Comparison of ENCODE assay signal across 19 cellular contexts in the genomic region with DNA sequence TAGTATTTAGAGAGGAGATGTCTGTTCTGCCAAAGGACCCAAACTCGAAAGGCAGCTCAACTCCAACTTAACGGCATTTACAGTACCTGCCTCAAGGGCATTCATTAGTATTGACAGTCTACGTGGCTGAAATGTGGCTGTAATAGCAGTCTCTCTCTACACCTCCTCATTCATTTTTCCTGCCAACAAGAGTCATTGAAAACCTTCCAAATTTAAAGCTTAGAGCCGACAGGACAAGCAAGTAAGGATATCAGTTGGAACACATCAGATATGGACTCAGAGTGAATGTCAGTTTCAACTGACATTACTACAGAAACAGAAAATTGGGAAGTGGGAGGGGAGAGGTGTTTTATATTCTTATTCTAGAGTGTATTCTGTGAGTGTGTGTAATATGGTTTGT.
"Had no signal": no experiment of that assay in that cellular context is flagged by ENCODE, and none has a peak within 500 bp of the region (broad histone marks: within the 10 kb centered on the region; RNA-seq: fewer than 3 reads in every experiment).

No MANE protein-coding gene starts in this region.

- H3K27me3 ChIP-seq: dorsolateral prefrontal cortex, gastrocnemius medialis, heart right ventricle, right lobe of liver, tibial nerve had no signal

- ATAC-seq: esophagus mucosa; gastrocnemius medialis; heart right ventricle; right lobe of liver; stimulated activated memory B cell treated with anti-CD40 and anti-IgM and Interleukin-4, amounts not matched to agents 10 μg/mL and 1 μg/mL and 100 μg/mL, for 72 hours had no signal

- H3K4me1 Mint-ChIP-seq: naive B cell had no signal

- H3K4me1 ChIP-seq: gastrocnemius medialis, parathyroid adenoma, prostate gland, right lobe of liver had no signal

- DNase-seq: cortex of kidney; dorsolateral prefrontal cortex; effector memory CD4-positive, alpha-beta T cell; gastrocnemius medialis; heart right ventricle; hypothalamus; kidney glomerular epithelial cell; mesendoderm; naive B cell; retina; right lobe of liver; stimulated activated CD4-positive, alpha-beta T cell treated with anti-CD3 and anti-CD28 coated beads, Interleukin-4, amount 100 ng/mL, for 1 hour had no signal

- H3K27ac Mint-ChIP-seq: naive B cell; nephron; stimulated activated memory B cell treated with anti-CD40 and anti-IgM and Interleukin-4, amounts not matched to agents 10 μg/mL and 1 μg/mL and 100 μg/mL, for 72 hours; stimulated activated naive CD8-positive, alpha-beta T cell treated with anti-CD3 and anti-CD28 coated beads, Interleukin-15, Interleukin-2, amounts not matched to agents 100 ng/mL and 50 ng/mL, for 24 hours had no signal

- H3K36me3 Mint-ChIP-seq: naive B cell; stimulated activated memory B cell treated with anti-CD40 and anti-IgM and Interleukin-4, amounts not matched to agents 10 μg/mL and 1 μg/mL and 100 μg/mL, for 72 hours had no signal

- H3K27ac ChIP-seq: dorsolateral prefrontal cortex, gastrocnemius medialis, heart right ventricle, parathyroid adenoma, prostate gland, right lobe of liver, tibial nerve had no signal

- H3K27me3 Mint-ChIP-seq: stimulated activated memory B cell treated with anti-CD40 and anti-IgM and Interleukin-4, amounts not matched to agents 10 μg/mL and 1 μg/mL and 100 μg/mL, for 72 hours; stimulated activated naive CD8-positive, alpha-beta T cell treated with anti-CD3 and anti-CD28 coated beads, Interleukin-15, Interleukin-2, amounts not matched to agents 100 ng/mL and 50 ng/mL, for 24 hours had no signal

- H3K9me3 Mint-ChIP-seq: naive B cell; nephron; stimulated activated memory B cell treated with anti-CD40 and anti-IgM and Interleukin-4, amounts not matched to agents 10 μg/mL and 1 μg/mL and 100 μg/mL, for 72 hours; stimulated activated naive CD8-positive, alpha-beta T cell treated with anti-CD3 and anti-CD28 coated beads, Interleukin-15, Interleukin-2, amounts not matched to agents 100 ng/mL and 50 ng/mL, for 24 hours had no signal

- H3K4me3 Mint-ChIP-seq: naive B cell; nephron; stimulated activated memory B cell treated with anti-CD40 and anti-IgM and Interleukin-4, amounts not matched to agents 10 μg/mL and 1 μg/mL and 100 μg/mL, for 72 hours; stimulated activated naive CD8-positive, alpha-beta T cell treated with anti-CD3 and anti-CD28 coated beads, Interleukin-15, Interleukin-2, amounts not matched to agents 100 ng/mL and 50 ng/mL, for 24 hours had no signal
